Comparison of ENCODE assay signal across 22 cellular contexts in genomic region chr4:19009886-19010285, GRCh38.
"Had no signal": no experiment of that assay in that cellular context is flagged by ENCODE, and none has a peak within 500 bp of the region (broad histone marks: within the 10 kb centered on the region; RNA-seq: fewer than 3 reads in every experiment).

No MANE protein-coding gene starts in this region.

- H3K4me3 ChIP-seq: esophagus squamous epithelium, gastrocnemius medialis, left lung, neural progenitor cell, prostate gland, right atrium auricular region, testis, tibial artery, upper lobe of left lung had no signal

- H3K27me3 ChIP-seq: esophagus squamous epithelium, gastrocnemius medialis, left lung, neural progenitor cell, right atrium auricular region, testis, tibial artery, upper lobe of left lung had no signal

- H3K36me3 ChIP-seq: esophagus squamous epithelium, gastrocnemius medialis, left lung, neural progenitor cell, prostate gland, right atrium auricular region, tibial artery, upper lobe of left lung had no signal

- H3K9me3 ChIP-seq: esophagus squamous epithelium, gastrocnemius medialis, prostate gland, right atrium auricular region, testis, tibial artery, upper lobe of left lung had no signal

- H3K4me1 ChIP-seq: esophagus squamous epithelium, gastrocnemius medialis, left lung, neural progenitor cell, prostate gland, right atrium auricular region, testis, tibial artery, upper lobe of left lung had no signal

- H3K9ac ChIP-seq: neural progenitor cell had no signal

- H2AFZ ChIP-seq: neural progenitor cell had no signal

- H3K27ac ChIP-seq: esophagus squamous epithelium, gastrocnemius medialis, left lung, neural progenitor cell, prostate gland, right atrium auricular region, testis, tibial artery, upper lobe of left lung had no signal

- DNase-seq: central memory CD4-positive, alpha-beta T cell; effector CD8-positive, alpha-beta T cell; endodermal cell; erythroblast; esophagus squamous epithelium; gastrocnemius medialis; head of caudate nucleus; kidney; left cardiac atrium; left lung; mesenchymal stem cell; naive thymus-derived CD8-positive, alpha-beta T cell; stimulated activated CD4-positive, alpha-beta T cell treated with anti-CD3 and anti-CD28 coated beads, Interleukin-2, amount 100 ng/mL, for 24 hours; stimulated activated CD4-positive, alpha-beta T cell treated with anti-CD3 and anti-CD28 coated beads, Interleukin-4, amount 100 ng/mL, for 24 hours; stimulated activated naive CD4-positive, alpha-beta T cell treated with Interleukin-2 at 50 U/mL for 16 hours; substantia nigra; testis; tibial artery; upper lobe of left lung had no signal

- H3K4me2 ChIP-seq: neural progenitor cell had no signal
